9 cellular contexts compared by ENCODE assay signal in the genomic region with DNA sequence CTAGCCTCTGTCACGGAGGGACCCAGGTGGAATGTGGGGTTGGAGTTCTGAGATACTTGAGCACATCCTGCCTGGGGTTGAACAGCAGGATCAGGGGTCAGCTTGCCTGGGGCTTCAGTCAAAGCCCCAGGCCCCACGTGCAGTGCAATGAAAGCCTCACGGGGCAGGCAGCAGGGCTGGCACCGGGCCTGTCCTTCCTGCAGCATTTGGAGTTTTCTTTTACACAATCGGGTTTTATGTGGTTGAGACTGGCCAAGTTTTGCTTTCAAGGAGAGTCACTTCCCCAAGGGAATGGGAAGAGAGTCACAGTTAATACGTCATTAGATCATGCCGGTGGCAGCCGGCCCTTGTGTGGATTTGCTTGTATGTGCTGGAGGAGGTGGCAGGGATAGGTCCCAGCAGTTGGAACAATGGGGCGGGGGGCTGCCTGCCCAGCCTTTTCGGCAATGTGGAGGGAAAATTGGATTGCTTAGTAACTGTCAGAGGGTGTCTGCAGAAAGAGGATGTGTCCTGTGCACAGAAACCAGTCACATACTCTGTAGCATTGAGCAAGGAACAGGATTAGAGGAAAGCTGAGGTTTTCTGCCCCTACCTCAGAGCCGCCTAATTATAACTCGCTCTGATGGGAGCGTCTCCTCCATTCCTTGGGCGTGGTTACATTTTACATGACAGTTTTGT. TPM values are rescaled to one million over a fixed set of nuclear protein-coding genes. Genes with fewer than 3 reads are reported as not detected.
DNase-seq lines count a peak whose midpoint lies in the region; ATAC-seq and TF ChIP-seq lines count a peak whose summit lies in the region.
"Had no signal": no experiment of that assay in that cellular context is flagged by ENCODE, and none has a peak within 500 bp of the region (broad histone marks: within the 10 kb centered on the region; RNA-seq: fewer than 3 reads in every experiment).

No MANE protein-coding gene starts in this region.

- peak overlapping the region in 2 of 3 experiments; percentile 5 to 44 for H3K4me3 Mint-ChIP-seq in nephron
- peak overlapping the region in 1 of 10 donors; percentile 34 for H3K4me3 Mint-ChIP-seq in naive thymus-derived CD8-positive, alpha-beta T cell
- H3K4me3 Mint-ChIP-seq in activated CD4-positive, alpha-beta T cell treated with anti-CD3 and anti-CD28 coated beads for 36 hours: no peak overlapping the region

- H3K27me3 ChIP-seq in BJ (ENCODE audit: control insufficient read depth, insufficient read depth, low read length): no peaks in the 10 kb centered on the region

- ATAC-seq in esophagus mucosa (peak; percentile 58), HG03378 (IDR thresholded peaks at IDR 0.05; ENCODE audit: unreplicated experiment) (no peak)
- no peak for ATAC-seq in naive thymus-derived CD8-positive, alpha-beta T cell
- ATAC-seq in activated CD4-positive, alpha-beta T cell treated with anti-CD3 and anti-CD28 coated beads for 36 hours: no peak

- intact Hi-C loops in activated CD4-positive, alpha-beta T cell treated with anti-CD3 and anti-CD28 coated beads for 36 hours (cut with DNase I, micrococcal nuclease): loop anchor here in 1 of 2 experiments (5.0 kb wide), 1 partner anchor 52 kb away; no protein-coding TSS in a partner anchor

- TF ChIP-seq CTCF in BJ (IDR thresholded peaks at IDR 0.05; ENCODE audit: insufficient read depth, low read depth, low read length) (no peak), nephron (IDR thresholded peaks at IDR 0.05; ENCODE audit: unreplicated experiment in 3 of 3) (no peak)

- CTCF ChIA-PET in BJ (lab: Yijun Ruan, JAX): interaction anchor here (0.9 to 2.2 kb wide), 5 partner anchors 8 to 386 kb away, joined by 3 to 9 read pairs (median 5); partner anchors contain the start of gene SOCS1
- CTCF ChIA-PET in activated CD4-positive, alpha-beta T cell treated with anti-CD3 and anti-CD28 coated beads for 36 hours (lab: Charles Lee): interaction anchor here (0.6 to 0.8 kb wide), 2 partner anchors 47 to 210 kb away, joined by 3 to 4 read pairs; no protein-coding TSS in a partner anchor

- H3K27ac Mint-ChIP-seq in nephron: peak overlapping the region; percentile 94 to 95 (median 95)
- H3K27ac Mint-ChIP-seq in naive thymus-derived CD8-positive, alpha-beta T cell: peak overlapping the region in 4 of 10 donors; percentile 20 to 74 (median 50)
- no peak overlapping the region for H3K27ac Mint-ChIP-seq in activated CD4-positive, alpha-beta T cell treated with anti-CD3 and anti-CD28 coated beads for 36 hours

- H3K27me3 Mint-ChIP-seq in nephron (ENCODE audit: low read depth): no peaks in the 10 kb centered on the region
- no peaks in the 10 kb centered on the region for H3K27me3 Mint-ChIP-seq in naive thymus-derived CD8-positive, alpha-beta T cell
- H3K27me3 Mint-ChIP-seq in activated CD4-positive, alpha-beta T cell treated with anti-CD3 and anti-CD28 coated beads for 36 hours: no peaks in the 10 kb centered on the region

- peaks cover 50% of the 10 kb centered on the region for H3K4me1 Mint-ChIP-seq in nephron
- H3K4me1 Mint-ChIP-seq in naive thymus-derived CD8-positive, alpha-beta T cell: peaks cover 15 to 54% (median 39%) of the 10 kb centered on the region in 4 donors
- H3K4me1 Mint-ChIP-seq in activated CD4-positive, alpha-beta T cell treated with anti-CD3 and anti-CD28 coated beads for 36 hours: peaks cover 63% of the 10 kb centered on the region

- DNase-seq in BJ (ENCODE audit: low read depth) (peak; percentile 66), NCI-H460 (ENCODE audit: extremely low read depth, low read depth) (peak; percentile 11), NCI-H1105 treated with DMSO at 0.1 percent for 48 hours (lab: John Stamatoyannopoulos, UW) (no peak)
- no peak for DNase-seq in naive thymus-derived CD8-positive, alpha-beta T cell
- DNase-seq in activated CD4-positive, alpha-beta T cell treated with anti-CD3 and anti-CD28 coated beads for 36 hours: no peak
- DNase-seq: activated gamma-delta T cell treated with Interleukin-2 at 50 U/mL for 16 hours had no signal

- H3K36me3 Mint-ChIP-seq in nephron (ENCODE audit: low read depth): peaks cover 12% of the 10 kb centered on the region
- H3K36me3 Mint-ChIP-seq in naive thymus-derived CD8-positive, alpha-beta T cell: no peaks in the 10 kb centered on the region
- H3K36me3 Mint-ChIP-seq in activated CD4-positive, alpha-beta T cell treated with anti-CD3 and anti-CD28 coated beads for 36 hours (ENCODE audit: low read depth): peaks cover 44% of the 10 kb centered on the region

- POLR2A ChIA-PET in BJ (lab: Charles Lee): no interaction called here
- POLR2A ChIA-PET in naive thymus-derived CD8-positive, alpha-beta T cell (lab: Charles Lee): no interaction called here
- POLR2A ChIA-PET in activated CD4-positive, alpha-beta T cell treated with anti-CD3 and anti-CD28 coated beads for 36 hours (lab: Charles Lee): no interaction called here

- no peaks in the 10 kb centered on the region for H3K9me3 Mint-ChIP-seq in nephron
- no peaks in the 10 kb centered on the region for H3K9me3 Mint-ChIP-seq in naive thymus-derived CD8-positive, alpha-beta T cell
- no peaks in the 10 kb centered on the region for H3K9me3 Mint-ChIP-seq in activated CD4-positive, alpha-beta T cell treated with anti-CD3 and anti-CD28 coated beads for 36 hours (ENCODE audit: low read depth)

- H3K4me3 ChIP-seq in BJ (ENCODE audit: low read depth, low read length): no peak overlapping the region

- H3K36me3 ChIP-seq in BJ (ENCODE audit: control insufficient read depth, insufficient read depth, low read length): no peaks in the 10 kb centered on the region

RNA-seq across cellular contexts. Expression of gene RMI2, which starts 4.5 kb away (rescaled TPM):
- 1.7 and 3.2 TPM in 2 replicates for polyA plus RNA-seq in BJ (2011; rRNA removed)
- 1.2 TPM in 2 replicates for polyA minus RNA-seq in BJ (2011; rRNA and poly(A)+ RNA removed)
- 9.6 and 11.2 TPM in 2 replicates for total RNA-seq in NCI-H460 (2014; rRNA removed; shearing (Covaris generic))
- 19.9 and 46.5 TPM in 2 replicates for polyA plus RNA-seq in NCI-H460 (2014; cell fraction: nucleus; rRNA removed)
- total RNA-seq in esophagus mucosa: 11.0 TPM
- 1 to 10 TPM; 2.4 to 2.8 TPM for total RNA-seq in naive thymus-derived CD8-positive, alpha-beta T cell
- polyA plus RNA-seq in naive thymus-derived CD8-positive, alpha-beta T cell: 10 to 100 TPM in 1 of 3 donors, 1 to 10 TPM in 2; 1.3 to 13.5 (median 7.1) TPM
- 10 to 100 TPM; 56.0 to 69.8 TPM for total RNA-seq in activated CD4-positive, alpha-beta T cell treated with anti-CD3 and anti-CD28 coated beads for 36 hours

Comparison
In these comparisons a context has a peak if more than half of its experiments do, and no peak if none do; other contexts are left out.
1. DNase-seq: peak in BJ (single experiment) and NCI-H460 (single experiment); none in naive thymus-derived CD8-positive, alpha-beta T cell (0 of 10), NCI-H1105 treated with DMSO at 0.1 percent for 48 hours (single experiment) and activated CD4-positive, alpha-beta T cell treated with anti-CD3 and anti-CD28 coated beads for 36 hours (single experiment).